1 cellular context compared by ENCODE assay signal in the genomic region with DNA sequence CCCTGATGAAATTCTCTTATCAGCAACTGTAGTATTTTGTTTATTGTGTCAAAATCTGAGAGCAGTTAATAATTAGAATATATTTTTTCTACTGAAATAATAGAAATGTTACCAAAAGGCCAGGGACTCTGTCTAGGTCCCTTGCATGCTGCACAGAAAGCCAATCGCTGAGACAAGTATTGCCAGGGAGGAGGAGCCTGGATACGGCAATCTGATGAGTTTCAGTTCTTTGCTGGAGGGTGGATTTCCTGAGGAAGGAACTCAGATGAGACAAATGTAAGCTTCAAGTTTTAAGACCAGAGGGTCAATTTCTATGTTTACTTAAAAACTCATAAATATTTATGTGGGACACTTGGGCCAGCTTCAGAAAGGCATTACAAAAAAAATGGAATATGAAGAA.
TF ChIP-seq lines count a peak whose summit lies in the region.

No MANE protein-coding gene starts in this region.

TF ChIP-seq in A549, 52 proteins besides CTCF, POLR2A, EP300 and RAD21 (continued from another document):
- TF ChIP-seq CHD4 (IDR thresholded peaks at IDR 0.05; ENCODE audit: borderline replicate concordance) (no peak), MAFK (IDR thresholded peaks at IDR 0.05; ENCODE audit: partially characterized antibody) (no peak), KDM5A (IDR thresholded peaks at IDR 0.05) (no peak)
- TF ChIP-seq, protein P1, sequence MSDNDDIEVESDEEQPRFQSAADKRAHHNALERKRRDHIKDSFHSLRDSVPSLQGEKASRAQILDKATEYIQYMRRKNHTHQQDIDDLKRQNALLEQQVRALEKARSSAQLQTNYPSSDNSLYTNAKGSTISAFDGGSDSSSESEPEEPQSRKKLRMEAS (IDR thresholded peaks at IDR 0.05) = no peak
